8 cellular contexts compared by ENCODE assay signal in the genomic region with DNA sequence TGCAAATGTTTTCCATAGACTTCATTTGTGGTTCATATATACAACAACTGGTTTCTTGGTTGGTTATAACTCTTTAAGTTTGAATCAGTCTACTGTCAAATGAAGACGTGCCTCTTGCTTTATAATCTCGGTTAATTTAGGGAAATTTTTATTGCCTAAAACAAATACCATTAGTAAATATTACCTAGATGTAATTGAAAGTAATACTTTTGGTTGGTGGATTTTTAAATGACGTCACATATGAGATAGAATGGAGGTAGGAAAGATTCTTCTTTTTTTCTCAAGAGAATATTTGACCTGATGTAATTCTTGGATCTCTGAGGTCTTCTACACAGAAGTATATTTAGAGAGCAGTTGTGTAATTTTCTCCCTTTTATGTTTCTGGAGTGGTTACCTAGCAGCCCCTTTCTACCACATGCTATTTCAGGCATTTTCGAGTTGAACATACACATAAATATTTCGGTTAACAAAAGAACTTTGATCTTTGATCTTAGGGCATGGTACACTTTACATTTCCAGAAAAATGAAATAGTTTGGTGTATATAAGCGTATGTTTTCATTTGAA. TPM values are rescaled to one million over a fixed set of nuclear protein-coding genes. Genes with fewer than 3 reads are reported as not detected.
DNase-seq lines count a peak whose midpoint lies in the region; ATAC-seq and TF ChIP-seq lines count a peak whose summit lies in the region.

No MANE protein-coding gene starts in this region.

- H3K36me3 ChIP-seq in lower lobe of right lung (no peaks in the 10 kb centered on the region), upper lobe of right lung (no peaks in the 10 kb centered on the region)

- peak; percentile 23 for DNase-seq in activated CD4-positive, alpha-beta T cell treated with anti-CD3 and anti-CD28 coated beads, Interleukin-2, amount 10 ng/mL, durations not matched to agents 7 days and 5 days
- no peak for DNase-seq in activated CD4-positive, alpha-beta T cell treated with anti-CD3 and anti-CD28 coated beads, Interleukin-2, amount 50 U/mL, for 48 hours
- DNase-seq in HCEC 1CT (peak; percentile 30), NCI-H460 (ENCODE audit: extremely low read depth, low read depth) (peak; percentile 19), MCF 10A (ENCODE audit: unreplicated experiment) (peak; percentile 55), lower lobe of right lung (no peak), upper lobe of right lung (no peak)
- no peak for DNase-seq in stimulated activated CD4-positive, alpha-beta T cell treated with anti-CD3 and anti-CD28 coated beads, Interleukin-12 subunit alpha, Interleukin-12 subunit beta, amount 100 ng/mL, for 4 hours

- no peaks in the 10 kb centered on the region for H3K9me3 ChIP-seq in lower lobe of right lung
- no peaks in the 10 kb centered on the region for H3K9me3 ChIP-seq in upper lobe of right lung

- intact Hi-C loops in MCF 10A (cut with micrococcal nuclease) (loop anchor here (1.0 to 10.0 kb wide), 8 partner anchors 28 to 1365 kb away; a partner anchor contains a TSS), lower lobe of right lung (cut with DNase I) (loop anchor here (10.0 kb wide), 1 partner anchor 102 kb away; no protein-coding TSS in a partner anchor), upper lobe of right lung (cut with DNase I) (no loop called here)

- POLR2A ChIA-PET in activated CD4-positive, alpha-beta T cell treated with anti-CD3 and anti-CD28 coated beads, Interleukin-2, amount 10 ng/mL, durations not matched to agents 7 days and 5 days (lab: Charles Lee): no interaction called here
- POLR2A ChIA-PET in MCF 10A (lab: Yijun Ruan, JAX): interaction anchor here (2.1 to 2.9 kb wide), 8 partner anchors 18 to 403 kb away, joined by 12 to 93 read pairs (median 26); a partner anchor contains a TSS

- peaks cover 6% of the 10 kb centered on the region for H3K9me3 Mint-ChIP-seq in activated CD4-positive, alpha-beta T cell treated with anti-CD3 and anti-CD28 coated beads, Interleukin-2, amount 10 ng/mL, durations not matched to agents 7 days and 5 days
- H3K9me3 Mint-ChIP-seq in MCF 10A (ENCODE audit: unreplicated experiment): no peaks in the 10 kb centered on the region

- peak overlapping the region; percentile 99 for H3K27ac Mint-ChIP-seq in activated CD4-positive, alpha-beta T cell treated with anti-CD3 and anti-CD28 coated beads, Interleukin-2, amount 10 ng/mL, durations not matched to agents 7 days and 5 days
- peak overlapping the region; percentile 69 for H3K27ac Mint-ChIP-seq in MCF 10A (ENCODE audit: low read depth, unreplicated experiment)

- peaks cover 38% of the 10 kb centered on the region for H3K4me1 Mint-ChIP-seq in activated CD4-positive, alpha-beta T cell treated with anti-CD3 and anti-CD28 coated beads, Interleukin-2, amount 10 ng/mL, durations not matched to agents 7 days and 5 days
- no peaks in the 10 kb centered on the region for H3K4me1 Mint-ChIP-seq in MCF 10A (ENCODE audit: insufficient read depth, unreplicated experiment)

- H3K27ac ChIP-seq in lower lobe of right lung: peak overlapping the region; percentile 98
- H3K27ac ChIP-seq in upper lobe of right lung: peak overlapping the region; percentile 98

- H3K4me3 ChIP-seq in lower lobe of right lung (peak overlapping the region; percentile 69), upper lobe of right lung (peak overlapping the region; percentile 79)

- H3K4me1 ChIP-seq in lower lobe of right lung (peaks cover 15% of the 10 kb centered on the region), upper lobe of right lung (peaks cover 3% of the 10 kb centered on the region)

- CTCF ChIA-PET in activated CD4-positive, alpha-beta T cell treated with anti-CD3 and anti-CD28 coated beads, Interleukin-2, amount 10 ng/mL, durations not matched to agents 7 days and 5 days (lab: Charles Lee): no interaction called here
- CTCF ChIA-PET in MCF 10A (lab: Yijun Ruan, JAX): interaction anchor here (0.7 to 2.2 kb wide), 3 partner anchors 55 to 389 kb away, joined by 3 to 22 read pairs (median 3); no protein-coding TSS in a partner anchor

- ATAC-seq in lower lobe of right lung (peak in 1 of 2 donors; percentile 25), upper lobe of right lung (no peak)

- no peaks in the 10 kb centered on the region for H3K27me3 Mint-ChIP-seq in activated CD4-positive, alpha-beta T cell treated with anti-CD3 and anti-CD28 coated beads, Interleukin-2, amount 10 ng/mL, durations not matched to agents 7 days and 5 days
- no peaks in the 10 kb centered on the region for H3K27me3 Mint-ChIP-seq in MCF 10A (ENCODE audit: insufficient read depth, unreplicated experiment)

- H3K27me3 ChIP-seq in lower lobe of right lung (ENCODE audit: low read depth) (no peaks in the 10 kb centered on the region), upper lobe of right lung (no peaks in the 10 kb centered on the region)

- BruUV-seq in MCF 10A (replicated peaks; lab: Mats Ljungman, UMichigan): no TSS peak

- peak overlapping the region; percentile 90 for H3K4me3 Mint-ChIP-seq in activated CD4-positive, alpha-beta T cell treated with anti-CD3 and anti-CD28 coated beads, Interleukin-2, amount 10 ng/mL, durations not matched to agents 7 days and 5 days
- H3K4me3 Mint-ChIP-seq in MCF 10A (ENCODE audit: unreplicated experiment): peak overlapping the region; percentile 69

- TF ChIP-seq CTCF in MCF 10A (IDR thresholded peaks at IDR 0.05; ENCODE audit: unreplicated experiment) (no peak), lower lobe of right lung (IDR thresholded peaks at IDR 0.05) (no peak), upper lobe of right lung (IDR thresholded peaks at IDR 0.05) (no peak)

- peaks cover 37% of the 10 kb centered on the region for H3K36me3 Mint-ChIP-seq in activated CD4-positive, alpha-beta T cell treated with anti-CD3 and anti-CD28 coated beads, Interleukin-2, amount 10 ng/mL, durations not matched to agents 7 days and 5 days (ENCODE audit: low read depth)
- peaks cover 12% of the 10 kb centered on the region for H3K36me3 Mint-ChIP-seq in MCF 10A (ENCODE audit: insufficient read depth, unreplicated experiment)

RNA-seq across cellular contexts. Expression of a gene that starts 1.7 kb away (rescaled TPM):
- total RNA-seq in activated CD4-positive, alpha-beta T cell treated with anti-CD3 and anti-CD28 coated beads, Interleukin-2, amount 10 ng/mL, durations not matched to agents 7 days and 5 days: 100 to 1,000 TPM in 1 of 2 experiments, 10 to 100 TPM in 1; 96.7 to 108 TPM
- total RNA-seq in NCI-H460 (2014; rRNA removed; shearing (Covaris generic)): 23.2 and 25.5 TPM in 2 replicates
- polyA plus RNA-seq in NCI-H460 (2014; cell fraction: nucleus; rRNA removed): 9.6 and 14.7 TPM in 2 replicates
- total RNA-seq in MCF 10A (2022): 29.4 and 33.1 TPM in 2 replicates
- 76.9 TPM for total RNA-seq in lower lobe of right lung
- 64.0 TPM for total RNA-seq in upper lobe of right lung

Comparison
In these comparisons a context has a peak if more than half of its experiments do, and no peak if none do; other contexts are left out.
1. DNase-seq: peak in activated CD4-positive, alpha-beta T cell treated with anti-CD3 and anti-CD28 coated beads, Interleukin-2, amount 10 ng/mL, durations not matched to agents 7 days and 5 days (single experiment), HCEC 1CT (single experiment), NCI-H460 (single experiment) and MCF 10A (single experiment); none in activated CD4-positive, alpha-beta T cell treated with anti-CD3 and anti-CD28 coated beads, Interleukin-2, amount 50 U/mL, for 48 hours (0 of 2), lower lobe of right lung (single experiment), upper lobe of right lung (single experiment) and stimulated activated CD4-positive, alpha-beta T cell treated with anti-CD3 and anti-CD28 coated beads, Interleukin-12 subunit alpha, Interleukin-12 subunit beta, amount 100 ng/mL, for 4 hours (single experiment).